ENCODE assay signal across 10 cellular contexts in the genomic region with DNA sequence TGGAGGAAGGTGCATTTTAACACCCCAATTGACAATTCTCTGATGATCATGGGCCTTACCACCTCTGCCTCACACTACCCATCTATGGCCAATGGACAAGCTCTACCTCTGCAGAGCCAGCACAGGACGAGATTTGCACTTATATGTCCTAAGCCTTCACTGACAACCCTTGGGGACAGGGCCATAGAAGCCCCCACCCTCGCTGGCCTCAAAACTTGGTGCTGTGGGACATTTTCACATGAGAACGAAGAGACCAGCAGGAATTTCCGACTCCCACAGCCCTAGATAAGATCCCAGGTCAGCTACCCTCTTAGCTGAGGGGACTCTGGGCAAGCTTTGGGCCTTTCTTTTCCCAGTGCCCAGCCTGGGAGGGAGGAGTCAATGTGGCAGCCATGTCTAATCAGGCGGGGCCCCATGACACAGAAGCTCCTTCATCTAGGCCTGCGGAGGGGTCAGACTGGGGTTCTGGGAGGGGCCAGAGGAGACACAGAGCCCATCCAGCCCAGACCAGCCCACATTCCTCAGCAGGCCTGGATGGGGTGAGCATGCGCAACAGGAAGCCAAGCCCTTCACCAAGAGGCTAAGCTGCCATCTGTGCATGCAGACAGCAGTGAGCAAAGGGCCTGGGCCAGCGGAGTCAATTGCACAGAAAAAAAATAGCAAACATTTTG. TPM values are rescaled to one million over a fixed set of nuclear protein-coding genes. Genes with fewer than 3 reads are reported as not detected.
DNase-seq lines count a peak whose midpoint lies in the region; ATAC-seq and TF ChIP-seq lines count a peak whose summit lies in the region.
"Had no signal": no experiment of that assay in that cellular context is flagged by ENCODE, and none has a peak within 500 bp of the region (broad histone marks: within the 10 kb centered on the region; RNA-seq: fewer than 3 reads in every experiment).

No MANE protein-coding gene starts in this region.

- peaks cover 20 to 23% of the 10 kb centered on the region in 2 donors for H3K4me1 ChIP-seq in neuronal stem cell (ENCODE audit: control insufficient read depth in 2 of 2, insufficient read depth in 1 of 2, low read depth in 1 of 2, low read length in 2 of 2)

- CTCF ChIA-PET in Calu3 (lab: Charles Lee), result no interaction called here

- H3K4me2 ChIP-seq in neuronal stem cell (ENCODE audit: insufficient read depth, low read length, poor library complexity, severe bottlenecking), result no peak overlapping the region

- WGBS in neuronal stem cell (ENCODE audit: extremely low coverage in 2 of 2, insufficient read length in 2 of 2, insufficient replicate concordance in 1 of 2), 2 donors, result no CpG with 5 or more reads among the region's 8 CpGs

- H3K9me3 Mint-ChIP-seq in Calu3 (ENCODE audit: low read depth, unreplicated experiment), result no peaks in the 10 kb centered on the region
- H3K9me3 Mint-ChIP-seq: activated T-helper 2 cell treated with anti-CD3 and anti-CD28 coated beads, Interferon-gamma antibody, Interleukin-2, Interleukin-4, amounts not matched to agents 10 μg/mL and 5 μg/mL and 100 μg/mL, durations not matched to agents 14 hours and 24 hours and 36 hours had no signal

- H3K4me3 Mint-ChIP-seq in Calu3 (ENCODE audit: low read depth, unreplicated experiment), result no peak overlapping the region

- H4K8ac ChIP-seq in neuronal stem cell (ENCODE audit: low read depth, low read length), result no peak overlapping the region

- intact Hi-C loops in Calu3 (cut with micrococcal nuclease; ENCODE audit: unreplicated experiment) (loop anchor here (10.0 kb wide), 1 partner anchor 132 kb away; no protein-coding TSS in a partner anchor), head of caudate nucleus (cut with DNase I) (no loop called here)

- no peak for ATAC-seq in HG02870 (IDR thresholded peaks at IDR 0.05; ENCODE audit: unreplicated experiment)

- no peak overlapping the region for H2AK5ac ChIP-seq in neuronal stem cell (ENCODE audit: low read depth, low read length)

- peaks cover 14% of the 10 kb centered on the region for H3K36me3 Mint-ChIP-seq in Calu3 (ENCODE audit: insufficient read depth, unreplicated experiment)

- H3K4me3 ChIP-seq in neuronal stem cell (ENCODE audit: low read length in 2 of 2), result no peak overlapping the region

- no peak overlapping the region for H3K14ac ChIP-seq in neuronal stem cell (ENCODE audit: low read length)

- H3K27me3 ChIP-seq in neuronal stem cell (ENCODE audit: control insufficient read depth in 3 of 3, insufficient read depth in 3 of 3, low read depth in 1 of 3, low read length in 3 of 3), result no peaks in the 10 kb centered on the region

- no peak overlapping the region for H2BK12ac ChIP-seq in neuronal stem cell (ENCODE audit: low read length)

- peaks cover 1% of the 10 kb centered on the region for H3K79me1 ChIP-seq in neuronal stem cell (ENCODE audit: low read depth, low read length)

- H3K18ac ChIP-seq in neuronal stem cell (ENCODE audit: low read length), result no peak overlapping the region

- no peak overlapping the region for H3K27ac ChIP-seq in neuronal stem cell (replicated peaks; ENCODE audit: low read length)
- H3K27ac ChIP-seq: C4-2B had no signal

- DNase-seq in Calu3 (peak; percentile 74), SW480 (ENCODE audit: low spot score) (peak; percentile 25), head of caudate nucleus (peak; percentile 58 to 90 (median 78)), neuronal stem cell (ENCODE audit: low spot score) (peak; percentile 54), T-helper 1 cell (no peak), activated gamma-delta T cell (lab: John Stamatoyannopoulos, UW) (no peak), NK-92 (lab: John Stamatoyannopoulos, UW; ENCODE audit: unreplicated experiment) (no peak)

- no peak for TF ChIP-seq CTCF in Calu3 (IDR thresholded peaks at IDR 0.05; ENCODE audit: unreplicated experiment)

- peak overlapping the region; percentile 11 for H2BK5ac ChIP-seq in neuronal stem cell (ENCODE audit: low read length)

- H3K4me1 Mint-ChIP-seq in Calu3 (ENCODE audit: low read depth, unreplicated experiment), result peaks cover 32% of the 10 kb centered on the region

- no peak overlapping the region for H3K9ac ChIP-seq in neuronal stem cell (ENCODE audit: low read depth, low read length, poor library complexity)

- no TSS peak for BruUV-seq in Calu3 (replicated peaks; lab: Mats Ljungman, UMichigan)

- H3K27ac Mint-ChIP-seq in Calu3 (ENCODE audit: unreplicated experiment), result peak overlapping the region; percentile 72
- H3K27ac Mint-ChIP-seq: activated T-helper 2 cell treated with anti-CD3 and anti-CD28 coated beads, Interferon-gamma antibody, Interleukin-2, Interleukin-4, amounts not matched to agents 10 μg/mL and 5 μg/mL and 100 μg/mL, durations not matched to agents 14 hours and 24 hours and 36 hours had no signal

- no peak overlapping the region for H3K23ac ChIP-seq in neuronal stem cell (ENCODE audit: low read depth, low read length, poor library complexity)

- no peaks in the 10 kb centered on the region for H3K36me3 ChIP-seq in neuronal stem cell (replicated peaks in 1 of 2; ENCODE audit: control insufficient read depth in 2 of 2, insufficient read depth in 2 of 2, low read length in 2 of 2)

- no peak overlapping the region for H3K4ac ChIP-seq in neuronal stem cell (ENCODE audit: low read length)

- H2BK15ac ChIP-seq in neuronal stem cell (ENCODE audit: low read length), result no peak overlapping the region

- no peaks in the 10 kb centered on the region for H3K9me3 ChIP-seq in neuronal stem cell (replicated peaks in 1 of 2; ENCODE audit: control insufficient read depth in 2 of 2, insufficient read depth in 1 of 2, low read depth in 1 of 2, low read length in 2 of 2)

- H3K27me3 Mint-ChIP-seq in Calu3 (ENCODE audit: unreplicated experiment), result no peaks in the 10 kb centered on the region

- H2BK120ac ChIP-seq in neuronal stem cell (ENCODE audit: low read depth, low read length), result no peak overlapping the region

- peak overlapping the region; percentile 54 for H2AFZ ChIP-seq in neuronal stem cell (ENCODE audit: low read length)

- no peak overlapping the region for H4K91ac ChIP-seq in neuronal stem cell (ENCODE audit: low read depth, low read length, poor library complexity)

RNA-seq across cellular contexts. Expression of gene PJA1, which starts 12.1 kb away (rescaled TPM):
- total RNA-seq in Calu3 (2022), result 45.6 and 53.8 TPM in 2 replicates
- 68.9 TPM for polyA plus RNA-seq in neuronal stem cell (2013, experiment 1 of 2)
- polyA plus RNA-seq in neuronal stem cell (2013, experiment 2 of 2), result 73.4 TPM

Comparison
In these comparisons a context has a peak if more than half of its experiments do, and no peak if none do; other contexts are left out.
1. DNase-seq: peak in Calu3 (single experiment), SW480 (single experiment), head of caudate nucleus (42 of 42) and neuronal stem cell (single experiment); none in T-helper 1 cell (0 of 5), activated gamma-delta T cell (single experiment) and NK-92 (single experiment).